ENCODE assay signal across 8 cellular contexts in genomic region chr5:43603535-43604363, GRCh38. TPM values are rescaled to one million over a fixed set of nuclear protein-coding genes. Genes with fewer than 3 reads are reported as not detected.
A peak's percentile ranks its signal among the peaks of the same experiment; 100 is the strongest.
DNase-seq lines count a peak whose midpoint lies in the region; ATAC-seq and TF ChIP-seq lines count a peak whose summit lies in the region.

No MANE protein-coding gene starts in this region.

- ATAC-seq in GM21526 (IDR thresholded peaks at IDR 0.05; ENCODE audit: low FRiP score, unreplicated experiment), result peak; percentile 45
- peak; percentile 3; the same call in 1 of the 3 replicates for ATAC-seq in RWPE2 (ENCODE audit: low read depth)
- ATAC-seq in foreskin keratinocyte, result peak; percentile 42

- H3K4me2 ChIP-seq in neuronal stem cell (ENCODE audit: insufficient read depth, low read length, poor library complexity, severe bottlenecking), result peak overlapping the region; percentile 74

- H3K36me3 ChIP-seq in RWPE2 (ENCODE audit: low read depth) (no peaks in the 10 kb centered on the region), neuronal stem cell (replicated peaks in 1 of 2; ENCODE audit: control insufficient read depth in 2 of 2, insufficient read depth in 2 of 2, low read length in 2 of 2) (peaks cover 0 to 32% of the 10 kb centered on the region in 2 donors), suprapubic skin (no peaks in the 10 kb centered on the region)

- peak overlapping the region; percentile 79 for H2AK5ac ChIP-seq in neuronal stem cell (ENCODE audit: low read depth, low read length)

- peak overlapping the region; percentile 93 for H3K9ac ChIP-seq in neuronal stem cell (ENCODE audit: low read depth, low read length, poor library complexity)

- H3K27ac ChIP-seq in RWPE2 (ENCODE audit: poor library complexity, severe bottlenecking) (peak overlapping the region; percentile 22), foreskin keratinocyte (peak overlapping the region; percentile 65), neuronal stem cell (replicated peaks; ENCODE audit: low read length) (no peak overlapping the region), suprapubic skin (peak overlapping the region; percentile 90)

- H3K4me3 ChIP-seq in RWPE2 (ENCODE audit: severe bottlenecking) (peak overlapping the region; percentile 42), neuronal stem cell (ENCODE audit: low read length in 2 of 2) (peak overlapping the region; percentile 79 to 90), suprapubic skin (peak overlapping the region; percentile 82)

- H2BK12ac ChIP-seq in neuronal stem cell (ENCODE audit: low read length), result no peak overlapping the region

- no peak for TF ChIP-seq RAD21 in Ishikawa (IDR thresholded peaks at IDR 0.05; ENCODE audit: low read depth)

- H2AFZ ChIP-seq in neuronal stem cell (ENCODE audit: low read length), result peak overlapping the region; percentile 97

- TF ChIP-seq CTCF in RWPE2 (IDR thresholded peaks at IDR 0.05; ENCODE audit: poor library complexity, severe bottlenecking), result no peak
- TF ChIP-seq CTCF in foreskin keratinocyte (conservative IDR thresholded peaks at IDR 0.05), result no peak
- TF ChIP-seq CTCF in suprapubic skin (IDR thresholded peaks at IDR 0.05), result no peak

- H3K79me1 ChIP-seq in neuronal stem cell (ENCODE audit: low read depth, low read length), result no peaks in the 10 kb centered on the region

- H3K4ac ChIP-seq in neuronal stem cell (ENCODE audit: low read length), result no peak overlapping the region

- H3K18ac ChIP-seq in neuronal stem cell (ENCODE audit: low read length), result peak overlapping the region; percentile 94

- H4K91ac ChIP-seq in neuronal stem cell (ENCODE audit: low read depth, low read length, poor library complexity), result no peak overlapping the region

- peak overlapping the region; percentile 83 for H2BK15ac ChIP-seq in neuronal stem cell (ENCODE audit: low read length)

- H3K14ac ChIP-seq in neuronal stem cell (ENCODE audit: low read length), result peak overlapping the region; percentile 4

- H3K23ac ChIP-seq in neuronal stem cell (ENCODE audit: low read depth, low read length, poor library complexity), result peak overlapping the region; percentile 37

- peak overlapping the region; percentile 52 for H2BK120ac ChIP-seq in neuronal stem cell (ENCODE audit: low read depth, low read length)

- H3K9me3 ChIP-seq in RWPE2 (ENCODE audit: severe bottlenecking), result no peaks in the 10 kb centered on the region
- H3K9me3 ChIP-seq in neuronal stem cell (replicated peaks in 1 of 2; ENCODE audit: control insufficient read depth in 2 of 2, insufficient read depth in 1 of 2, low read depth in 1 of 2, low read length in 2 of 2), result peaks cover 0 to 17% of the 10 kb centered on the region in 2 donors
- no peaks in the 10 kb centered on the region for H3K9me3 ChIP-seq in suprapubic skin

- H2BK5ac ChIP-seq in neuronal stem cell (ENCODE audit: low read length), result no peak overlapping the region

- H4K8ac ChIP-seq in neuronal stem cell (ENCODE audit: low read depth, low read length), result no peak overlapping the region

- H3K4me1 ChIP-seq in RWPE2 (ENCODE audit: insufficient read depth, poor library complexity, severe bottlenecking), result peaks cover 17% of the 10 kb centered on the region
- H3K4me1 ChIP-seq in foreskin keratinocyte, result peaks cover 9% of the 10 kb centered on the region
- peaks cover 8 to 10% of the 10 kb centered on the region in 2 donors for H3K4me1 ChIP-seq in neuronal stem cell (ENCODE audit: control insufficient read depth in 2 of 2, insufficient read depth in 1 of 2, low read depth in 1 of 2, low read length in 2 of 2)
- H3K4me1 ChIP-seq in suprapubic skin, result peaks cover 33% of the 10 kb centered on the region

- no CpG with 5 or more reads among the region's 39 CpGs for WGBS in neuronal stem cell (ENCODE audit: extremely low coverage in 2 of 2, insufficient read length in 2 of 2, insufficient replicate concordance in 1 of 2), 2 donors
- 7% methylated on average over 20 of the region's 39 CpGs for WGBS in suprapubic skin

- TF ChIP-seq EP300 in Ishikawa (IDR thresholded peaks at IDR 0.05; ENCODE audit: borderline replicate concordance), result peak; percentile 18; the same call in 1 of the 2 replicates
- TF ChIP-seq EP300 in suprapubic skin (IDR thresholded peaks at IDR 0.05), result no peak

- peak; percentile 93 for DNase-seq in DMS153 (lab: John Stamatoyannopoulos, UW)
- no peak for DNase-seq in RWPE2 (ENCODE audit: low spot score)
- DNase-seq in activated effector memory CD4-positive, alpha-beta T cell treated with anti-CD3 and anti-CD28 coated beads, Interleukin-2, amount 50 U/mL, for 16 hours, result peak; percentile 91
- peak in 1 of 2 donors; percentile 15 for DNase-seq in foreskin keratinocyte
- no peak for DNase-seq in neuronal stem cell (ENCODE audit: low spot score)
- DNase-seq in suprapubic skin (ENCODE audit: low spot score in 2 of 2), result peak; percentile 76 to 85

- TF ChIP-seq POLR2A in suprapubic skin (IDR thresholded peaks at IDR 0.05), result no peak

- H3K27me3 ChIP-seq in RWPE2 (ENCODE audit: insufficient read depth, poor library complexity, severe bottlenecking) (no peaks in the 10 kb centered on the region), foreskin keratinocyte (no peaks in the 10 kb centered on the region), neuronal stem cell (ENCODE audit: control insufficient read depth in 3 of 3, insufficient read depth in 3 of 3, low read depth in 1 of 3, low read length in 3 of 3) (peaks cover 0 to 4% (median 0%) of the 10 kb centered on the region in 3 experiments), suprapubic skin (no peaks in the 10 kb centered on the region)

TF ChIP-seq in Ishikawa, 13 proteins besides CTCF, POLR2A, EP300 and RAD21:
- TF ChIP-seq MAX (IDR thresholded peaks at IDR 0.05) (peak; percentile 62; the same call in 1 of the 2 replicates), YY1 (IDR thresholded peaks at IDR 0.05; ENCODE audit: low read depth) (0 out of 2 replicates have a peak, but pooled peaks have one; percentile 13), REST (IDR thresholded peaks at IDR 0.05; ENCODE audit: low read depth) (no peak), TEAD4 (IDR thresholded peaks at IDR 0.05) (0 out of 2 replicates have a peak, but pooled peaks have one; percentile 51), USF1 (IDR thresholded peaks at IDR 0.05) (peak; percentile 39; the same call in 1 of the 2 replicates), ZBTB7A (IDR thresholded peaks at IDR 0.05; ENCODE audit: low read depth) (no peak), FOXM1 (IDR thresholded peaks at IDR 0.05; ENCODE audit: borderline replicate concordance, low read depth) (no peak), TAF1 (IDR thresholded peaks at IDR 0.05; ENCODE audit: low read depth) (no peak), EGR1 (IDR thresholded peaks at IDR 0.05) (no peak), TCF12 (IDR thresholded peaks at IDR 0.05; ENCODE audit: low read depth) (peak; percentile 26; the same call in 1 of the 2 replicates), CREB1 (IDR thresholded peaks at IDR 0.05; ENCODE audit: low read depth) (no peak), NFIC (IDR thresholded peaks at IDR 0.05) (no peak), CEBPB (IDR thresholded peaks at IDR 0.05) (no peak)

RNA-seq across cellular contexts. Expression of gene NNT, which starts 0.8 kb away (rescaled TPM):
- total RNA-seq in foreskin keratinocyte (34.0 and 39.3 TPM in 2 replicates), suprapubic skin (10 to 100 TPM; 23.9 to 38.3 (median 32.7) TPM)
- polyA plus RNA-seq in foreskin keratinocyte, result 9.2 and 13.2 TPM in 2 replicates
- 18.4 TPM for polyA plus RNA-seq in neuronal stem cell (2013, experiment 1 of 2)
- 18.8 TPM for polyA plus RNA-seq in neuronal stem cell (2013, experiment 2 of 2)

RNA-seq across cellular contexts. Expression of gene PAIP1, which starts 46.9 kb away (rescaled TPM):
- total RNA-seq in foreskin keratinocyte (71.1 and 74.7 TPM in 2 replicates), suprapubic skin (10 to 100 TPM; 41.5 to 69.1 (median 47.4) TPM)
- polyA plus RNA-seq in foreskin keratinocyte, result 44.2 and 52.1 TPM in 2 replicates
- polyA plus RNA-seq in neuronal stem cell (2013, experiment 1 of 2), result 120 TPM
- 120 TPM for polyA plus RNA-seq in neuronal stem cell (2013, experiment 2 of 2)

Comparison
In these comparisons a context has a peak if more than half of its experiments do, and no peak if none do; other contexts are left out.
1. DNase-seq: peak in DMS153 (single experiment), activated effector memory CD4-positive, alpha-beta T cell treated with anti-CD3 and anti-CD28 coated beads, Interleukin-2, amount 50 U/mL, for 16 hours (single experiment) and suprapubic skin (2 of 2); none in RWPE2 (single experiment) and neuronal stem cell (single experiment).
2. Peak in every context shown above with its lines, with median percentiles within 50 percentile points of each other: ATAC-seq and H3K4me3 ChIP-seq.